8 cellular contexts compared by ENCODE assay signal in the genomic region with DNA sequence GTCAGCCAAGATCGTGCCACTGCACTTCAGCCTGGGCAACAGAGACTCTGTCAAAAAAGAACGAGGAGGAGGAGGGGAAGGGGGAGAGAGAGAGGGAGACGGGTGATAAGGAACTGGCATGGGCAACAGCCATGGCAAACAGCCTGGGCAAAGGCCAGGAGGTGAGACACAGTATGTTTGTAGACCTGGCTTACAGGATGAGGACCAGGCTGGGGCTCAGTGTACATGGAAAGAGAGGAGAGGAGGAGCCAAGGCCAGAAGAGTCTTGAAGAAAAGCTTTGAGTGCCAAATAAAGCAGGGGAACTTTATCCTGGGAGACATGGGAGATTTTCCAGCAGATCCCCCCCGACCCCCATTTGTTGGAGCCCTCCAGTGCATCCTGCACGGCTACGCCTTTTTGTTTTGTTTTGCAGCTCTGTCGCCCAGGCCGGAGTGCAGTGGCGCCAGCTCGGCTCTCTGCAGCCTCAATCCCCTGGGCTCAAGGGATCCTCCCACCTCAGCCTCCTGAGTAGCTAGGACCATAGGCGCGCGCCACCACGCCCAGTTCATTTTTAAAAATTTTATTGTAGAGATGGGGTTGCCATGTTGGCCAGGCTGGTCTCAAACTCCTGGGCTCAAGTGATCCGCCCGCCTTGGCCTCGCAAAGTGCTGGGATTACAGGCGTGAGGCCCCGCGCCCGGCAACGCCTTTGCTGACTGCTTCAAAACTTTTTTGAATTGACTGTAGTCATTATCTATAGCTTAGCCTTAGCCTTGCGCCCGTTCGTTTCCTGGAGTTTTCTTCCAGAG. TPM values are rescaled to one million over a fixed set of nuclear protein-coding genes. Genes with fewer than 3 reads are reported as not detected.
A peak's percentile ranks its signal among the peaks of the same experiment; 100 is the strongest.
DNase-seq lines count a peak whose midpoint lies in the region; ATAC-seq lines count a peak whose summit lies in the region.

No MANE protein-coding gene starts in this region.

- H2BK12ac ChIP-seq in neuronal stem cell (ENCODE audit: low read length): no peak overlapping the region

- H2AK5ac ChIP-seq in neuronal stem cell (ENCODE audit: low read depth, low read length): peak overlapping the region; percentile 77

- H4K91ac ChIP-seq in neuronal stem cell (ENCODE audit: low read depth, low read length, poor library complexity): no peak overlapping the region

- peak overlapping the region; percentile 87 for H3K23ac ChIP-seq in neuronal stem cell (ENCODE audit: low read depth, low read length, poor library complexity)

- H3K4me1 ChIP-seq in SJCRH30 (peaks cover 21% of the 10 kb centered on the region), esophagus (ENCODE audit: control insufficient read depth in 2 of 2, insufficient read depth in 2 of 2, low read length in 1 of 2) (peaks cover 7 to 24% of the 10 kb centered on the region in 2 donors), neuronal stem cell (ENCODE audit: control insufficient read depth in 2 of 2, insufficient read depth in 1 of 2, low read depth in 1 of 2, low read length in 2 of 2) (peaks cover 31 to 45% of the 10 kb centered on the region in 2 donors)

- H2BK5ac ChIP-seq in neuronal stem cell (ENCODE audit: low read length): peak overlapping the region; percentile 97

- no peak overlapping the region for H2BK120ac ChIP-seq in neuronal stem cell (ENCODE audit: low read depth, low read length)

- WGBS in esophagus, 2 donors: 9 to 19% methylated on average over 25 of the region's 25 CpGs
- no CpG with 5 or more reads among the region's 25 CpGs for WGBS in neuronal stem cell (ENCODE audit: extremely low coverage in 2 of 2, insufficient read length in 2 of 2, insufficient replicate concordance in 1 of 2), 2 donors

- H3K9ac ChIP-seq in neuronal stem cell (ENCODE audit: low read depth, low read length, poor library complexity): peak overlapping the region; percentile 83

- H3K4ac ChIP-seq in neuronal stem cell (ENCODE audit: low read length): no peak overlapping the region

- H3K4me2 ChIP-seq in neuronal stem cell (ENCODE audit: insufficient read depth, low read length, poor library complexity, severe bottlenecking): peak overlapping the region; percentile 85

- H3K18ac ChIP-seq in neuronal stem cell (ENCODE audit: low read length): peak overlapping the region; percentile 96

- H3K4me3 ChIP-seq in SJCRH30 (peak overlapping the region; percentile 77), esophagus (ENCODE audit: low read depth in 1 of 2, low read length in 2 of 2) (peak overlapping the region; percentile 89 to 93), neuronal stem cell (ENCODE audit: low read length in 2 of 2) (peak overlapping the region; percentile 80 to 89)

- no peak overlapping the region for H2BK15ac ChIP-seq in neuronal stem cell (ENCODE audit: low read length)

- H4K8ac ChIP-seq in neuronal stem cell (ENCODE audit: low read depth, low read length): no peak overlapping the region

- H3K27me3 ChIP-seq in SJCRH30: no peaks in the 10 kb centered on the region
- no peaks in the 10 kb centered on the region for H3K27me3 ChIP-seq in esophagus (ENCODE audit: control insufficient read depth in 1 of 2, insufficient read depth in 2 of 2, low read length in 2 of 2)
- no peaks in the 10 kb centered on the region for H3K27me3 ChIP-seq in neuronal stem cell (ENCODE audit: control insufficient read depth in 3 of 3, insufficient read depth in 3 of 3, low read depth in 1 of 3, low read length in 3 of 3)

- H3K79me1 ChIP-seq in neuronal stem cell (ENCODE audit: low read depth, low read length): peaks cover 2% of the 10 kb centered on the region

- no peak for ATAC-seq in HG03280 (IDR thresholded peaks at IDR 0.05; ENCODE audit: unreplicated experiment)

- H2AFZ ChIP-seq in neuronal stem cell (ENCODE audit: low read length): peak overlapping the region; percentile 95

- no peak overlapping the region for H3K14ac ChIP-seq in neuronal stem cell (ENCODE audit: low read length)

- DNase-seq in DMS79 treated with DMSO at 0.1 percent for 48 hours (lab: John Stamatoyannopoulos, UW) (peak; percentile 4), DMS79 (lab: John Stamatoyannopoulos, UW) (no peak), SJCRH30 (peak in 1 of 2 experiments; percentile 74), neuronal stem cell (ENCODE audit: low spot score) (peak; percentile 27), NCI-H2196 treated with DMSO at 0.1 percent for 48 hours (lab: John Stamatoyannopoulos, UW; ENCODE audit: unreplicated experiment) (no peak), superior temporal gyrus (ENCODE audit: extremely low spot score) (no peak)

- H3K9me3 ChIP-seq in SJCRH30 (replicated peaks) (no peaks in the 10 kb centered on the region), esophagus (ENCODE audit: control insufficient read depth in 2 of 2, insufficient read depth in 1 of 2, low read depth in 1 of 2, low read length in 1 of 2) (no peaks in the 10 kb centered on the region), neuronal stem cell (replicated peaks in 1 of 2; ENCODE audit: control insufficient read depth in 2 of 2, insufficient read depth in 1 of 2, low read depth in 1 of 2, low read length in 2 of 2) (no peaks in the 10 kb centered on the region)

- H3K27ac ChIP-seq in SJCRH30: peak overlapping the region; percentile 94
- H3K27ac ChIP-seq in esophagus (ENCODE audit: low read depth in 2 of 2, low read length in 1 of 2): peak overlapping the region; percentile 99 to 100
- H3K27ac ChIP-seq in neuronal stem cell (replicated peaks; ENCODE audit: low read length): peak overlapping the region; percentile 99

- H3K36me3 ChIP-seq in SJCRH30 (peaks cover 16% of the 10 kb centered on the region), esophagus (ENCODE audit: control insufficient read depth in 2 of 2, insufficient read depth in 2 of 2, low read length in 1 of 2) (no peaks in the 10 kb centered on the region), neuronal stem cell (replicated peaks in 1 of 2; ENCODE audit: control insufficient read depth in 2 of 2, insufficient read depth in 2 of 2, low read length in 2 of 2) (peaks cover 11 to 25% of the 10 kb centered on the region in 2 donors)

RNA-seq across cellular contexts. Expression of a gene that starts 1.2 kb away (rescaled TPM):
- total RNA-seq in SJCRH30 (2014; rRNA removed; shearing (Covaris generic)): 297 and 308 TPM in 2 replicates
- polyA plus RNA-seq in esophagus: 10 to 100 TPM; 19.4 to 20.4 TPM
- 74.3 TPM for polyA plus RNA-seq in neuronal stem cell (2013, experiment 1 of 2)
- 79.4 TPM for polyA plus RNA-seq in neuronal stem cell (2013, experiment 2 of 2)

RNA-seq across cellular contexts. Expression of a gene that starts 43.1 kb away (rescaled TPM):
- 75.0 and 78.3 TPM in 2 replicates for total RNA-seq in SJCRH30 (2014; rRNA removed; shearing (Covaris generic))
- 10 to 100 TPM; 11.4 to 12.5 TPM for polyA plus RNA-seq in esophagus
- 72.8 TPM for polyA plus RNA-seq in neuronal stem cell (2013, experiment 1 of 2)
- polyA plus RNA-seq in neuronal stem cell (2013, experiment 2 of 2): 73.5 TPM

Comparison
In these comparisons a context has a peak if more than half of its experiments do, and no peak if none do; other contexts are left out.
1. DNase-seq: peak in DMS79 treated with DMSO at 0.1 percent for 48 hours (single experiment) and neuronal stem cell (single experiment); none in DMS79 (single experiment), NCI-H2196 treated with DMSO at 0.1 percent for 48 hours (single experiment) and superior temporal gyrus (single experiment).
2. Peak in every context shown above with its lines, with median percentiles within 50 percentile points of each other: H3K27ac ChIP-seq and H3K4me3 ChIP-seq.